In genomic region chr17:5553479-5553878, GRCh38 we compare ENCODE assay signal across 22 cellular contexts. TPM values are rescaled to one million over a fixed set of nuclear protein-coding genes. Genes with fewer than 3 reads are reported as not detected.
DNase-seq lines count a peak whose midpoint lies in the region; ATAC-seq and FAIRE-seq lines count a peak whose summit lies in the region.
"Had no signal": no experiment of that assay in that cellular context is flagged by ENCODE, and none has a peak within 500 bp of the region (broad histone marks: within the 10 kb centered on the region; RNA-seq: fewer than 3 reads in every experiment).

No MANE protein-coding gene starts in this region.

- no peak overlapping the region for H3K27ac ChIP-seq in naive thymus-derived CD4-positive, alpha-beta T cell (ENCODE audit: low read depth, low read length)
- H3K27ac ChIP-seq: Peyer's patch, SJCRH30 had no signal

- POLR2A ChIA-PET in naive thymus-derived CD4-positive, alpha-beta T cell (lab: Charles Lee): interaction anchor here (0.6 kb wide), 1 partner anchor 865 kb away, joined by 3 read pairs; no protein-coding TSS in a partner anchor
- POLR2A ChIA-PET in activated CD4-positive, alpha-beta memory T cell treated with anti-CD3 and anti-CD28 coated beads, Interleukin-2, amount 10 ng/mL, durations not matched to agents 7 days and 5 days (lab: Charles Lee): no interaction called here

- intact Hi-C loops in naive thymus-derived CD4-positive, alpha-beta T cell (cut with micrococcal nuclease): no loop called here

- peaks cover 11 to 89% (median 20%) of the 10 kb centered on the region in 3 experiments for H3K36me3 ChIP-seq in naive thymus-derived CD4-positive, alpha-beta T cell (ENCODE audit: control insufficient read depth in 2 of 3, insufficient read depth in 3 of 3, low read length in 3 of 3)
- H3K36me3 ChIP-seq: SJCRH30 had no signal

- no peak for ATAC-seq in activated T-cell treated with anti-CD3 and anti-CD28 coated beads, Interleukin-2, amount 50 U/mL, for 72 hours (replicated peaks in 1 of 2)
- ATAC-seq in T-helper 17 cell (no peak), HG02981 (IDR thresholded peaks at IDR 0.05; ENCODE audit: unreplicated experiment) (no peak)
- no peak for ATAC-seq in naive thymus-derived CD4-positive, alpha-beta T cell
- ATAC-seq: HCT116 had no signal

- H3K27ac Mint-ChIP-seq in activated T-cell treated with anti-CD3 and anti-CD28 coated beads, Interleukin-2, amount 50 U/mL, for 72 hours: peak overlapping the region; percentile 63
- no peak overlapping the region for H3K27ac Mint-ChIP-seq in activated T-cell treated with anti-CD3 and anti-CD28 coated beads, Interleukin-2, amount 50 U/mL, for 24 hours
- H3K27ac Mint-ChIP-seq in T-helper 17 cell: peak overlapping the region; percentile 39
- peak overlapping the region in 5 of 9 donors; percentile 6 to 65 (median 48) for H3K27ac Mint-ChIP-seq in naive thymus-derived CD4-positive, alpha-beta T cell
- H3K27ac Mint-ChIP-seq in activated CD4-positive, alpha-beta memory T cell treated with anti-CD3 and anti-CD28 coated beads, Interleukin-2, amount 10 ng/mL, durations not matched to agents 7 days and 5 days: no peak overlapping the region
- H3K27ac Mint-ChIP-seq: B cell had no signal

- peaks cover 6% of the 10 kb centered on the region for H3K4me1 Mint-ChIP-seq in activated T-cell treated with anti-CD3 and anti-CD28 coated beads, Interleukin-2, amount 50 U/mL, for 72 hours (ENCODE audit: low read depth)
- peaks cover 17% of the 10 kb centered on the region for H3K4me1 Mint-ChIP-seq in activated T-cell treated with anti-CD3 and anti-CD28 coated beads, Interleukin-2, amount 50 U/mL, for 24 hours (ENCODE audit: low read depth)
- H3K4me1 Mint-ChIP-seq in T-helper 17 cell: peaks cover 16% of the 10 kb centered on the region
- H3K4me1 Mint-ChIP-seq in naive thymus-derived CD4-positive, alpha-beta T cell: peaks cover 16 to 46% (median 26%) of the 10 kb centered on the region in 7 donors
- H3K4me1 Mint-ChIP-seq in activated CD4-positive, alpha-beta memory T cell treated with anti-CD3 and anti-CD28 coated beads, Interleukin-2, amount 10 ng/mL, durations not matched to agents 7 days and 5 days: peaks cover 13% of the 10 kb centered on the region
- H3K4me1 Mint-ChIP-seq: B cell had no signal

- no peaks in the 10 kb centered on the region for H3K4me1 ChIP-seq in naive thymus-derived CD4-positive, alpha-beta T cell (ENCODE audit: control insufficient read depth in 2 of 2, insufficient read depth in 2 of 2, low read length in 2 of 2)
- H3K4me1 ChIP-seq: Peyer's patch, SJCRH30 had no signal

- no peaks in the 10 kb centered on the region for H3K27me3 ChIP-seq in naive thymus-derived CD4-positive, alpha-beta T cell (ENCODE audit: control insufficient read depth in 2 of 2, insufficient read depth in 2 of 2, low read length in 2 of 2)
- H3K27me3 ChIP-seq: Peyer's patch, SJCRH30 had no signal

- peaks cover 0 to 1% of the 10 kb centered on the region in 2 donors for H3K9me3 Mint-ChIP-seq in activated T-cell treated with anti-CD3 and anti-CD28 coated beads, Interleukin-2, amount 50 U/mL, for 72 hours
- no peaks in the 10 kb centered on the region for H3K9me3 Mint-ChIP-seq in activated T-cell treated with anti-CD3 and anti-CD28 coated beads, Interleukin-2, amount 50 U/mL, for 24 hours
- peaks cover 0 to 2% (median 0%) of the 10 kb centered on the region in 11 donors for H3K9me3 Mint-ChIP-seq in naive thymus-derived CD4-positive, alpha-beta T cell
- no peaks in the 10 kb centered on the region for H3K9me3 Mint-ChIP-seq in activated CD4-positive, alpha-beta memory T cell treated with anti-CD3 and anti-CD28 coated beads, Interleukin-2, amount 10 ng/mL, durations not matched to agents 7 days and 5 days
- H3K9me3 Mint-ChIP-seq: IgD-negative memory B cell had no signal

- CTCF ChIA-PET in naive thymus-derived CD4-positive, alpha-beta T cell (lab: Charles Lee): no interaction called here
- CTCF ChIA-PET in activated CD4-positive, alpha-beta memory T cell treated with anti-CD3 and anti-CD28 coated beads, Interleukin-2, amount 10 ng/mL, durations not matched to agents 7 days and 5 days (lab: Charles Lee): no interaction called here

- no peak overlapping the region for H3K4me3 ChIP-seq in naive thymus-derived CD4-positive, alpha-beta T cell (ENCODE audit: low read length)
- H3K4me3 ChIP-seq: Peyer's patch, SJCRH30 had no signal

- FAIRE-seq in urothelium cell line (lab: Jason Lieb, UNC): no peak
- FAIRE-seq: A204.1, GM19239, H1 had no signal

- H3K36me3 Mint-ChIP-seq in activated T-cell treated with anti-CD3 and anti-CD28 coated beads, Interleukin-2, amount 50 U/mL, for 72 hours (ENCODE audit: insufficient read depth in 2 of 2): peaks cover 10 to 34% of the 10 kb centered on the region in 2 donors
- H3K36me3 Mint-ChIP-seq in activated T-cell treated with anti-CD3 and anti-CD28 coated beads, Interleukin-2, amount 50 U/mL, for 24 hours (ENCODE audit: low read depth): peaks cover 80% of the 10 kb centered on the region
- peaks cover 27% of the 10 kb centered on the region for H3K36me3 Mint-ChIP-seq in T-helper 17 cell (ENCODE audit: low read depth)
- peaks cover 26 to 67% (median 56%) of the 10 kb centered on the region in 5 donors for H3K36me3 Mint-ChIP-seq in naive thymus-derived CD4-positive, alpha-beta T cell
- H3K36me3 Mint-ChIP-seq in activated CD4-positive, alpha-beta memory T cell treated with anti-CD3 and anti-CD28 coated beads, Interleukin-2, amount 10 ng/mL, durations not matched to agents 7 days and 5 days (ENCODE audit: low read depth): peaks cover 70% of the 10 kb centered on the region

- DNase-seq in activated T-cell treated with anti-CD3 and anti-CD28 coated beads, Interleukin-2, amount 50 U/mL, for 72 hours: no peak
- DNase-seq in activated T-cell treated with anti-CD3 and anti-CD28 coated beads, Interleukin-2, amount 50 U/mL, for 24 hours: no peak
- DNase-seq in T-helper 17 cell: no peak
- DNase-seq in naive thymus-derived CD4-positive, alpha-beta T cell: no peak
- DNase-seq in urothelium cell line (ENCODE audit: low spot score): peak; percentile 0
- DNase-seq in activated CD4-positive, alpha-beta memory T cell treated with anti-CD3 and anti-CD28 coated beads, Interleukin-2, amount 10 ng/mL, durations not matched to agents 7 days and 5 days: no peak
- DNase-seq: GF-D8, NCI-H1105, NCI-H2029 treated with DMSO at 0.1 percent for 48 hours, NCI-H2171 treated with DMSO at 0.1 percent for 48 hours, NCI-H524 treated with DMSO at 0.1 percent for 48 hours, NCI-H82, Peyer's patch, SJCRH30 had no signal

- H3K9me3 ChIP-seq in T-helper 17 cell (ENCODE audit: control insufficient read depth, low read length, poor library complexity, severe bottlenecking): no peaks in the 10 kb centered on the region
- H3K9me3 ChIP-seq in naive thymus-derived CD4-positive, alpha-beta T cell (ENCODE audit: control insufficient read depth in 2 of 3, low read length in 3 of 3): no peaks in the 10 kb centered on the region
- H3K9me3 ChIP-seq: Peyer's patch, SJCRH30 had no signal

- H3K4me3 Mint-ChIP-seq in activated T-cell treated with anti-CD3 and anti-CD28 coated beads, Interleukin-2, amount 50 U/mL, for 72 hours: no peak overlapping the region
- no peak overlapping the region for H3K4me3 Mint-ChIP-seq in activated T-cell treated with anti-CD3 and anti-CD28 coated beads, Interleukin-2, amount 50 U/mL, for 24 hours
- no peak overlapping the region for H3K4me3 Mint-ChIP-seq in T-helper 17 cell
- no peak overlapping the region for H3K4me3 Mint-ChIP-seq in naive thymus-derived CD4-positive, alpha-beta T cell
- no peak overlapping the region for H3K4me3 Mint-ChIP-seq in activated CD4-positive, alpha-beta memory T cell treated with anti-CD3 and anti-CD28 coated beads, Interleukin-2, amount 10 ng/mL, durations not matched to agents 7 days and 5 days
- H3K4me3 Mint-ChIP-seq: B cell, CD14-positive monocyte, IgD-negative memory B cell had no signal

- no peaks in the 10 kb centered on the region for H3K27me3 Mint-ChIP-seq in activated T-cell treated with anti-CD3 and anti-CD28 coated beads, Interleukin-2, amount 50 U/mL, for 72 hours (ENCODE audit: low read depth)
- H3K27me3 Mint-ChIP-seq in activated T-cell treated with anti-CD3 and anti-CD28 coated beads, Interleukin-2, amount 50 U/mL, for 24 hours: no peaks in the 10 kb centered on the region
- H3K27me3 Mint-ChIP-seq in T-helper 17 cell: no peaks in the 10 kb centered on the region
- no peaks in the 10 kb centered on the region for H3K27me3 Mint-ChIP-seq in naive thymus-derived CD4-positive, alpha-beta T cell
- H3K27me3 Mint-ChIP-seq in activated CD4-positive, alpha-beta memory T cell treated with anti-CD3 and anti-CD28 coated beads, Interleukin-2, amount 10 ng/mL, durations not matched to agents 7 days and 5 days: no peaks in the 10 kb centered on the region
- H3K27me3 Mint-ChIP-seq: B cell, IgD-negative memory B cell had no signal

RNA-seq across cellular contexts. Expression of gene NLRP1, which starts 30.8 kb away (rescaled TPM):
- total RNA-seq in activated T-cell treated with anti-CD3 and anti-CD28 coated beads, Interleukin-2, amount 50 U/mL, for 72 hours: 10 to 100 TPM; 79.0 to 83.9 TPM
- 100 to 1,000 TPM; 190 to 200 TPM for total RNA-seq in T-helper 17 cell
- 100 to 1,000 TPM in 4 of 5 experiments, 10 to 100 TPM in 1; 86.6 to 360 (median 259) TPM for total RNA-seq in naive thymus-derived CD4-positive, alpha-beta T cell
- 10 to 100 TPM; 27.7 to 60.7 TPM for polyA plus RNA-seq in naive thymus-derived CD4-positive, alpha-beta T cell
- total RNA-seq in activated CD4-positive, alpha-beta memory T cell treated with anti-CD3 and anti-CD28 coated beads, Interleukin-2, amount 10 ng/mL, durations not matched to agents 7 days and 5 days: 100 to 1,000 TPM; 102 to 104 TPM

Comparison
In these comparisons a context has a peak if more than half of its experiments do, and no peak if none do; other contexts are left out.
1. H3K27ac Mint-ChIP-seq: peak in activated T-cell treated with anti-CD3 and anti-CD28 coated beads, Interleukin-2, amount 50 U/mL, for 72 hours (single experiment), T-helper 17 cell (single experiment) and naive thymus-derived CD4-positive, alpha-beta T cell (5 of 9); none in activated T-cell treated with anti-CD3 and anti-CD28 coated beads, Interleukin-2, amount 50 U/mL, for 24 hours (single experiment) and activated CD4-positive, alpha-beta memory T cell treated with anti-CD3 and anti-CD28 coated beads, Interleukin-2, amount 10 ng/mL, durations not matched to agents 7 days and 5 days (single experiment).